Comparison of ENCODE assay signal across 15 cellular contexts in the genomic region with DNA sequence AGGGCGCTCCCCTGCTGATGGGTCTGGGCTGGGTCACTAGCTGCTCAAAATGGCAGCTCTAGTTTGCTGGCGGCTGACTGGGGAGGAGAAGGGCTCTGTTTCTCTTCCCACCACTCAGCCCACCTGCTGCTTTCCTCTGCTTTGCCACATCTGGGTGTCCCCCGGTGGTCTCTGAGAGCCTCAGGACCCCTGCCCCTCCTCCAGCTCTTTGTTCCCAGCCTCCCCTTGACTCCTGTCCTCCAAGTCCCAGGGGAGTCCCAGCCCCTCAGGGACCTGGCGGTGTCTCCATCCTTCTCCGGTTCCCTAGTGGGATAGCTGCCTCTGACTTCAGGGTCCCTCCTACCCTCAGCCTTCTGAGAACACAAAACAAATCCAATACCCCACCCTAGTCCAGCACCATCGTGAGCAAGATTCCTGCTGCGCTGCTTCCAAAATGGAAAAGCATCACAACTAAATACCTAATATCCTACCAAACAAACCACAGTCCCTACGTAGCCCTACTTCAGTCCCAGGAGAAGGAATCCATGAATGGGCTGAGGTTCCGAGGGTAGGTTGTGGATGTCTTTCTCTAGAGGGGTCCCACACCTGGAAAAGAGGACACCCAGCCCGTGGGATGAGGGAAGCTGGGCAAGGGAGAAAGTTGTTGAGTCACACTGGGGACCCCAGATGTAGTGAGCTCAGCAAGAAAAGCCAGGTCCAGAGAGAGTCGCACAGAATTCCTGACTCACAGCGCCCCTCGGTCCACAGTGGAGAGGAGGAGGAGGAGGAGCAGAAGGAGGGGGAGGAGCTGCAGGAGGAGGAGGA. TPM values are rescaled to one million over a fixed set of nuclear protein-coding genes. Genes with fewer than 3 reads are reported as not detected.
DNase-seq lines count a peak whose midpoint lies in the region; ATAC-seq and TF ChIP-seq lines count a peak whose summit lies in the region.
"Had no signal": no experiment of that assay in that cellular context is flagged by ENCODE, and none has a peak within 500 bp of the region (broad histone marks: within the 10 kb centered on the region; RNA-seq: fewer than 3 reads in every experiment).

No MANE protein-coding gene starts in this region.

- H3K36me3 ChIP-seq in GM23338 (ENCODE audit: insufficient read depth) (no peaks in the 10 kb centered on the region), stomach (peaks cover 49 to 84% (median 84%) of the 10 kb centered on the region in 4 donors), upper lobe of right lung (peaks cover 81% of the 10 kb centered on the region), left lung (peaks cover 0 to 83% of the 10 kb centered on the region in 2 donors)

- H3K4me3 Mint-ChIP-seq in GM23338 (no peak overlapping the region), glutamatergic neuron (ENCODE audit: unreplicated experiment) (no peak overlapping the region)
- H3K4me3 Mint-ChIP-seq: activated naive CD8-positive, alpha-beta T cell; T-cell had no signal

- H3K9me2 ChIP-seq in GM23338 (ENCODE audit: insufficient read depth) = no peaks in the 10 kb centered on the region

- no peaks in the 10 kb centered on the region for H4K20me1 ChIP-seq in GM23338 (replicated peaks; ENCODE audit: insufficient read depth)

- H3K9me3 Mint-ChIP-seq in GM23338 (no peaks in the 10 kb centered on the region), glutamatergic neuron (ENCODE audit: unreplicated experiment) (peaks cover 6% of the 10 kb centered on the region)
- H3K9me3 Mint-ChIP-seq: T-cell had no signal

- H3K4me1 Mint-ChIP-seq in GM23338 (peaks cover 23% of the 10 kb centered on the region), glutamatergic neuron (ENCODE audit: low read depth, unreplicated experiment) (peaks cover 35% of the 10 kb centered on the region)
- H3K4me1 Mint-ChIP-seq: T-cell had no signal

- H3K4me3 ChIP-seq in GM23338 (no peak overlapping the region), cardiac fibroblast (replicated peaks in 1 of 2; ENCODE audit: low read depth in 2 of 2, low read length in 2 of 2) (no peak overlapping the region), stomach (no peak overlapping the region), upper lobe of right lung (no peak overlapping the region), left lung (no peak overlapping the region)
- H3K4me3 ChIP-seq: Peyer's patch had no signal

- intact Hi-C loops in stomach (cut with DNase I; ENCODE audit: low total_unique reads) (loop anchor here (10.0 kb wide), 2 partner anchors 46 to 196 kb away; partner anchors contain the start of gene ZBTB16), upper lobe of right lung (cut with DNase I) (loop anchor here (10.0 kb wide), 2 partner anchors 46 to 186 kb away; no protein-coding TSS in a partner anchor), left lung (cut with DNase I) (no loop called here)

- H3K27ac ChIP-seq in GM23338 (ENCODE audit: low read depth) = no peak overlapping the region
- H3K27ac ChIP-seq in stomach = peak overlapping the region in 3 of 5 donors; percentile 19 to 49 (median 36)
- H3K27ac ChIP-seq in upper lobe of right lung = no peak overlapping the region
- no peak overlapping the region for H3K27ac ChIP-seq in left lung
- H3K27ac ChIP-seq: foreskin keratinocyte had no signal

- peak; percentile 75 for ATAC-seq in GM23338
- ATAC-seq in upper lobe of right lung = no peak
- ATAC-seq in left lung = no peak
- ATAC-seq: foreskin keratinocyte, T-cell had no signal

- TF ChIP-seq EP300 in stomach (IDR thresholded peaks at IDR 0.05) = no peak

- H3K9me3 ChIP-seq in stomach = no peaks in the 10 kb centered on the region
- no peaks in the 10 kb centered on the region for H3K9me3 ChIP-seq in upper lobe of right lung
- H3K9me3 ChIP-seq in left lung = no peaks in the 10 kb centered on the region
- H3K9me3 ChIP-seq: Peyer's patch had no signal

- H3K79me2 ChIP-seq in GM23338 (replicated peaks; ENCODE audit: insufficient read depth) = no peaks in the 10 kb centered on the region

- H3K4me1 ChIP-seq in GM23338 (ENCODE audit: insufficient read depth) (peaks cover 15% of the 10 kb centered on the region), stomach (peaks cover under 1 to 18% (median 8%) of the 10 kb centered on the region in 4 donors), upper lobe of right lung (peaks cover under 1% of the 10 kb centered on the region), left lung (no peaks in the 10 kb centered on the region)
- H3K4me1 ChIP-seq: foreskin keratinocyte, Peyer's patch had no signal

- no peaks in the 10 kb centered on the region for H3F3A ChIP-seq in GM23338 (replicated peaks; ENCODE audit: low read depth)

- DNase-seq in GM23338 (ENCODE audit: low spot score) = peak; percentile 44
- peak; percentile 25 to 32 for DNase-seq in cardiac fibroblast (ENCODE audit: low read depth in 2 of 2)
- peak; percentile 48 for DNase-seq in iPS-NIHi7 (ENCODE audit: extremely low spot score)
- no peak for DNase-seq in stomach
- DNase-seq in upper lobe of right lung = no peak
- DNase-seq in glutamatergic neuron = no peak
- no peak for DNase-seq in occipital lobe (lab: John Stamatoyannopoulos, UW)
- no peak for DNase-seq in left lung
- DNase-seq: activated CD4-positive, alpha-beta T cell treated with anti-CD3 and anti-CD28 coated beads for 1 hour; foreskin keratinocyte; NCI-H1092; Peyer's patch; stimulated activated naive CD4-positive, alpha-beta T cell; T-cell had no signal

- H3K27ac Mint-ChIP-seq in GM23338 (no peak overlapping the region), glutamatergic neuron (ENCODE audit: unreplicated experiment) (no peak overlapping the region)
- H3K27ac Mint-ChIP-seq: activated naive CD8-positive, alpha-beta T cell had no signal

- H3K27me3 ChIP-seq in GM23338 (ENCODE audit: insufficient read depth) = no peaks in the 10 kb centered on the region
- H3K27me3 ChIP-seq in stomach = no peaks in the 10 kb centered on the region
- no peaks in the 10 kb centered on the region for H3K27me3 ChIP-seq in upper lobe of right lung
- no peaks in the 10 kb centered on the region for H3K27me3 ChIP-seq in left lung
- H3K27me3 ChIP-seq: foreskin keratinocyte, Peyer's patch had no signal

- H3K27me3 Mint-ChIP-seq in GM23338 (ENCODE audit: insufficient read depth, low read depth, poor library complexity) (peaks cover 7% of the 10 kb centered on the region), glutamatergic neuron (ENCODE audit: unreplicated experiment) (peaks cover 3% of the 10 kb centered on the region)
- H3K27me3 Mint-ChIP-seq: activated naive CD8-positive, alpha-beta T cell; T-cell had no signal

- WGBS in stomach, 5 donors = 76 to 86% (median 81%) methylated on average over 12 to 13 of the region's 13 CpGs

- 0 out of 2 replicates have a peak overlapping the region, but pooled peaks have one; percentile 57 for H3K4me2 ChIP-seq in GM23338

- H3K36me3 Mint-ChIP-seq in GM23338 (ENCODE audit: low read depth) (no peaks in the 10 kb centered on the region), glutamatergic neuron (ENCODE audit: unreplicated experiment) (peaks cover 5% of the 10 kb centered on the region)
- H3K36me3 Mint-ChIP-seq: activated naive CD8-positive, alpha-beta T cell had no signal

- TF ChIP-seq POLR2A in stomach (IDR thresholded peaks at IDR 0.05) = no peak

- H2AFZ ChIP-seq in GM23338 = peak overlapping the region; percentile 95

- TF ChIP-seq CTCF in GM23338 (conservative IDR thresholded peaks at IDR 0.05; ENCODE audit: low read depth in 2 of 2) (peak in 1 of 2 experiments; percentile 22; a peak in 1 of 4 replicates), cardiac fibroblast (IDR thresholded peaks at IDR 0.05; ENCODE audit: low read depth, low read length) (no peak), stomach (IDR thresholded peaks at IDR 0.05) (no peak), upper lobe of right lung (IDR thresholded peaks at IDR 0.05) (no peak), glutamatergic neuron (IDR thresholded peaks at IDR 0.05; ENCODE audit: partially characterized antibody, unreplicated experiment) (no peak), left lung (IDR thresholded peaks at IDR 0.05) (no peak)

TF ChIP-seq in GM23338, 12 proteins besides CTCF, POLR2A, EP300 and RAD21:
- no peak for TF ChIP-seq CREB1 (CRISPR knock-in tag; IDR thresholded peaks at IDR 0.05; ENCODE audit: low read depth)
- no peak for TF ChIP-seq NANOG (IDR thresholded peaks at IDR 0.05; ENCODE audit: borderline replicate concordance)
- no peak for TF ChIP-seq POLR2AphosphoS5 (IDR thresholded peaks at IDR 0.05; ENCODE audit: low read depth)
- no peak for TF ChIP-seq JUNB (IDR thresholded peaks at IDR 0.05; ENCODE audit: unreplicated experiment)

RNA-seq across cellular contexts. Expression of gene NNMT, which starts 45.0 kb away (rescaled TPM):
- total RNA-seq in GM23338 (2014; rRNA removed; shearing (Covaris generic)) = not detected in 2 replicates
- 0.21 and 0.40 TPM in 2 replicates for polyA plus RNA-seq in GM23338 (2016; fragmentation: Nextera tagmentation; extraction: Ambion mirVana)
- total RNA-seq in stomach = 100 to 1,000 TPM in 3 of 5 donors, 10 to 100 TPM in 2; 35.1 to 442 (median 250) TPM
- 100 to 1,000 TPM; 197 to 451 (median 373) TPM for polyA plus RNA-seq in stomach
- total RNA-seq in upper lobe of right lung = 349 TPM
- 3.4 TPM for total RNA-seq in glutamatergic neuron (ENCODE audit: unreplicated experiment)
- not detected for total RNA-seq in occipital lobe
- 100 to 1,000 TPM; 165 to 244 TPM for total RNA-seq in left lung
- total RNA-seq: foreskin keratinocyte had no signal
- polyA plus RNA-seq: foreskin keratinocyte had no signal

Comparison
In these comparisons a context has a peak if more than half of its experiments do, and no peak if none do; other contexts are left out.
1. DNase-seq: peak in GM23338 (single experiment), cardiac fibroblast (2 of 2) and iPS-NIHi7 (single experiment); none in stomach (single experiment), upper lobe of right lung (single experiment), glutamatergic neuron (single experiment), occipital lobe (single experiment) and left lung (0 of 2).
2. H3K27ac ChIP-seq: peak in stomach (3 of 5); none in GM23338 (single experiment), upper lobe of right lung (single experiment) and left lung (0 of 2).
3. intact Hi-C loops: an anchor here in stomach (10.0 kb wide) and upper lobe of right lung (10.0 kb wide); none called in left lung.